In the genomic region with DNA sequence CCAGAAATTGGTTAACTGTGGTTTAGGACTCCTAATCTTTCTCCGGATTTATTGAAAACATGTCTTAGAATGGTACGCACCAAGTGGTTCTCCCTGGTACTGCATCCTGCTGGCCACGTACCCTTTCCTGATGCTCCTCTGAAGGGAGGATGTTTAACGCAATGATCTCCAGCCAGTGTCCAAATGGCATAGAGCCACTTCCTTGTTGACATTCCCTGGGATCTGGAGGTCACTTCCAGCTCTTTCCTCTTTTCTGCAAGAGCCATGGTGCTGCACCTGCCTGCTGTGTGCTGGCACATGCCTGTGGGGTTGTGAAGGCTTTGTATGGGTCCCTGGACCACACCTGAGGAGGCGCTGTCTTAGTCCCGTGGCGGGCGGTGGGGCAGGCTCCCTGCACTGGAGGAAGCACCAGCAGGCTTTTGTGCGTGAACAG, we compare ENCODE assay signal across 9 cellular contexts. TPM values are rescaled to one million over a fixed set of nuclear protein-coding genes. Genes with fewer than 3 reads are reported as not detected.
A peak's percentile ranks its signal among the peaks of the same experiment; 100 is the strongest.
DNase-seq lines count a peak whose midpoint lies in the region; ATAC-seq and TF ChIP-seq lines count a peak whose summit lies in the region.
"Had no signal": no experiment of that assay in that cellular context is flagged by ENCODE, and none has a peak within 500 bp of the region (broad histone marks: within the 10 kb centered on the region; RNA-seq: fewer than 3 reads in every experiment).

No MANE protein-coding gene starts in this region.

- H3K9me3 Mint-ChIP-seq in Calu3 (ENCODE audit: low read depth, unreplicated experiment) (no peaks in the 10 kb centered on the region), brain (peaks cover 0 to 3% (median 0%) of the 10 kb centered on the region in 5 experiments), natural killer cell (no peaks in the 10 kb centered on the region)
- H3K9me3 Mint-ChIP-seq: dendritic cell treated with granulocyte-macrophage colony-stimulating factor and Interleukin-4, amounts not matched to agents 40 ng/mL and 50 ng/mL, for 4 days had no signal

- H3K4me1 Mint-ChIP-seq in Calu3 (ENCODE audit: low read depth, unreplicated experiment) (peaks cover 24% of the 10 kb centered on the region), brain (peaks cover 65% of the 10 kb centered on the region), natural killer cell (peaks cover 71 to 77% of the 10 kb centered on the region in 2 donors)

- DNase-seq in Calu3 (peak; percentile 38), Karpas-422 (peak; percentile 71), natural killer cell (no peak), AG20443 (ENCODE audit: low spot score) (no peak), occipital lobe (lab: John Stamatoyannopoulos, UW) (no peak)

- CTCF ChIA-PET in Calu3 (lab: Charles Lee), result interaction anchor here (1.0 kb wide), 1 partner anchor 9 kb away, joined by 4 read pairs; no protein-coding TSS in a partner anchor

- intact Hi-C loops in Calu3 (cut with micrococcal nuclease; ENCODE audit: unreplicated experiment) (no loop called here), natural killer cell (cut with micrococcal nuclease) (loop anchor here (5.0 kb wide), 1 partner anchor 54 kb away; a partner anchor contains a TSS)

- H3K79me2 ChIP-seq in Karpas-422 (ENCODE audit: low read length), result no peaks in the 10 kb centered on the region

- no peaks in the 10 kb centered on the region for H3K27me3 ChIP-seq in Karpas-422 (ENCODE audit: low read length)

- peaks cover 15% of the 10 kb centered on the region for H3K36me3 Mint-ChIP-seq in Calu3 (ENCODE audit: insufficient read depth, unreplicated experiment)
- H3K36me3 Mint-ChIP-seq in brain, result peaks cover 35% of the 10 kb centered on the region
- no peaks in the 10 kb centered on the region for H3K36me3 Mint-ChIP-seq in natural killer cell

- H3K9me3 ChIP-seq in Karpas-422 (ENCODE audit: low read length), result no peaks in the 10 kb centered on the region

- H2AFZ ChIP-seq in Karpas-422 (ENCODE audit: low read length), result no peak overlapping the region

- no peak overlapping the region for H3K4me2 ChIP-seq in Karpas-422 (ENCODE audit: low read depth, low read length, poor library complexity, severe bottlenecking)

- H4K20me1 ChIP-seq in Karpas-422 (ENCODE audit: insufficient read depth, low read depth, low read length), result peaks cover 44% of the 10 kb centered on the region

- BruUV-seq in Calu3 (replicated peaks; lab: Mats Ljungman, UMichigan), result no TSS peak

- H3K4me3 Mint-ChIP-seq in Calu3 (ENCODE audit: low read depth, unreplicated experiment) (no peak overlapping the region), brain (no peak overlapping the region), natural killer cell (no peak overlapping the region)
- H3K4me3 Mint-ChIP-seq: dendritic cell treated with granulocyte-macrophage colony-stimulating factor and Interleukin-4, amounts not matched to agents 40 ng/mL and 50 ng/mL, for 4 days had no signal

- H3K36me3 ChIP-seq in Karpas-422 (ENCODE audit: insufficient read depth, low read length), result no peaks in the 10 kb centered on the region

- H3K27me3 Mint-ChIP-seq in Calu3 (ENCODE audit: unreplicated experiment) (no peaks in the 10 kb centered on the region), brain (peaks cover 2% of the 10 kb centered on the region), natural killer cell (ENCODE audit: low read depth in 2 of 2) (no peaks in the 10 kb centered on the region)
- H3K27me3 Mint-ChIP-seq: dendritic cell treated with granulocyte-macrophage colony-stimulating factor and Interleukin-4, amounts not matched to agents 40 ng/mL and 50 ng/mL, for 4 days had no signal

- no peak overlapping the region for H3K27ac ChIP-seq in Karpas-422 (ENCODE audit: low read length)

- peak; percentile 71 for TF ChIP-seq CTCF in Calu3 (IDR thresholded peaks at IDR 0.05; ENCODE audit: unreplicated experiment)
- peak; percentile 21 to 61 for TF ChIP-seq CTCF in brain (conservative IDR thresholded peaks at IDR 0.05)
- TF ChIP-seq CTCF in natural killer cell (IDR thresholded peaks at IDR 0.05), result peak; percentile 53

- no peak for ATAC-seq in natural killer cell
- ATAC-seq in GM21786 (IDR thresholded peaks at IDR 0.05; ENCODE audit: unreplicated experiment), result no peak
- no peak for ATAC-seq in HG03469 (IDR thresholded peaks at IDR 0.05; ENCODE audit: unreplicated experiment)

- H3K4me3 ChIP-seq in Karpas-422 (ENCODE audit: low read length), result no peak overlapping the region

- peak overlapping the region; percentile 22 for H3K27ac Mint-ChIP-seq in Calu3 (ENCODE audit: unreplicated experiment)
- peak overlapping the region in 3 of 5 experiments; percentile 2 to 81 (median 65) for H3K27ac Mint-ChIP-seq in brain
- H3K27ac Mint-ChIP-seq in natural killer cell, result peak overlapping the region in 1 of 2 donors; percentile 73
- H3K27ac Mint-ChIP-seq: dendritic cell treated with granulocyte-macrophage colony-stimulating factor and Interleukin-4, amounts not matched to agents 40 ng/mL and 50 ng/mL, for 4 days had no signal

- no peak overlapping the region for H3K9ac ChIP-seq in Karpas-422 (ENCODE audit: low read length)

- no peaks in the 10 kb centered on the region for H3K9me2 ChIP-seq in Karpas-422 (replicated peaks; ENCODE audit: insufficient read depth, low read length)

- peaks cover 16% of the 10 kb centered on the region for H3K4me1 ChIP-seq in Karpas-422 (ENCODE audit: low read length)

RNA-seq across cellular contexts. Expression of a gene that starts 53.9 kb away (rescaled TPM):
- total RNA-seq in Calu3 (2022) (136 and 141 TPM in 2 replicates), natural killer cell (10 to 100 TPM; 31.2 to 53.6 (median 47.3) TPM), occipital lobe (32.8 TPM)
- total RNA-seq in Karpas-422 (2014; rRNA removed; shearing (Covaris generic); ENCODE audit: low replicate concordance), result 2.7 and 4.4 TPM in 2 replicates
- 25.3 TPM for polyA plus RNA-seq in brain (ENCODE audit: insufficient read depth, low read depth, low replicate concordance)

Comparison
In these comparisons a context has a peak if more than half of its experiments do, and no peak if none do; other contexts are left out.
1. DNase-seq: peak in Calu3 (single experiment) and Karpas-422 (single experiment); none in natural killer cell (single experiment), AG20443 (single experiment) and occipital lobe (single experiment).
2. Peak in every context shown above with its lines, with median percentiles within 50 percentile points of each other: CTCF ChIP-seq.